In genomic region chr11:15852179-15852578, GRCh38 we compare ENCODE assay signal across 8 cellular contexts.
A peak's percentile ranks its signal among the peaks of the same experiment; 100 is the strongest.
DNase-seq lines count a peak whose midpoint lies in the region; ATAC-seq and TF ChIP-seq lines count a peak whose summit lies in the region.
"Had no signal": no experiment of that assay in that cellular context is flagged by ENCODE, and none has a peak within 500 bp of the region (broad histone marks: within the 10 kb centered on the region; RNA-seq: fewer than 3 reads in every experiment).

No MANE protein-coding gene starts in this region.

- ATAC-seq in HG03025 (IDR thresholded peaks at IDR 0.05; ENCODE audit: low FRiP score, unreplicated experiment) (no peak), GM18519 (IDR thresholded peaks at IDR 0.05; ENCODE audit: low FRiP score, unreplicated experiment) (no peak)

- peak overlapping the region; percentile 13 for H3K27ac Mint-ChIP-seq in neural progenitor cell

- no peak overlapping the region for H3K27ac ChIP-seq in MM.1S (ENCODE audit: low read length)
- no peak overlapping the region for H3K27ac ChIP-seq in neural progenitor cell

- no peak overlapping the region for H3K4me3 Mint-ChIP-seq in neural progenitor cell

- H3K9me2 ChIP-seq in MM.1S (replicated peaks; ENCODE audit: insufficient read depth, low read length): no peaks in the 10 kb centered on the region

- H3F3A ChIP-seq in MM.1S (ENCODE audit: insufficient read depth, low read length) (no peaks in the 10 kb centered on the region), neural progenitor cell (ENCODE audit: low read depth) (no peaks in the 10 kb centered on the region)

- peaks cover 45% of the 10 kb centered on the region for H3K4me1 Mint-ChIP-seq in neural progenitor cell

- H3K79me2 ChIP-seq in MM.1S (ENCODE audit: low read length): no peaks in the 10 kb centered on the region
- no peaks in the 10 kb centered on the region for H3K79me2 ChIP-seq in neural progenitor cell (ENCODE audit: low read depth)

- no peaks in the 10 kb centered on the region for H3K36me3 Mint-ChIP-seq in neural progenitor cell

- H3K9ac ChIP-seq in MM.1S (ENCODE audit: low read length) (no peak overlapping the region), neural progenitor cell (no peak overlapping the region)

- DNase-seq in GM10266 (ENCODE audit: extremely low spot score) (no peak), MM.1S (no peak), dermis blood vessel endothelial cell (peak; percentile 42), neural progenitor cell (ENCODE audit: low spot score) (no peak), T-helper 1 cell (no peak)
- DNase-seq: MG63 had no signal

- no peak overlapping the region for H2AFZ ChIP-seq in MM.1S (ENCODE audit: low read length)
- no peak overlapping the region for H2AFZ ChIP-seq in neural progenitor cell (replicated peaks)

- TF ChIP-seq CTCF in GM10266 (IDR thresholded peaks at IDR 0.05; ENCODE audit: control insufficient read depth, insufficient read depth, low read depth, missing control alignments) (peak; percentile 32), MM.1S (IDR thresholded peaks at IDR 0.05; ENCODE audit: low read length) (peak; percentile 46), neural progenitor cell (IDR thresholded peaks at IDR 0.05) (peak; percentile 66)

- H4K20me1 ChIP-seq in MM.1S (ENCODE audit: insufficient read depth, low read length) (no peaks in the 10 kb centered on the region), neural progenitor cell (ENCODE audit: low read depth) (no peaks in the 10 kb centered on the region)

- no peak overlapping the region for H3K4me2 ChIP-seq in MM.1S (ENCODE audit: low read depth, low read length)
- H3K4me2 ChIP-seq in neural progenitor cell: no peak overlapping the region

- H3K27me3 ChIP-seq in MM.1S (replicated peaks; ENCODE audit: insufficient read depth, low read length) (no peaks in the 10 kb centered on the region), neural progenitor cell (no peaks in the 10 kb centered on the region)
- H3K27me3 ChIP-seq: MG63 had no signal

- H3K9me3 ChIP-seq in MM.1S (replicated peaks; ENCODE audit: insufficient read depth, low read length) (no peaks in the 10 kb centered on the region), neural progenitor cell (ENCODE audit: low read depth) (no peaks in the 10 kb centered on the region)
- H3K9me3 ChIP-seq: MG63 had no signal

- H3K9me3 Mint-ChIP-seq in neural progenitor cell: no peaks in the 10 kb centered on the region

- no peaks in the 10 kb centered on the region for H3K4me1 ChIP-seq in MM.1S (ENCODE audit: low read length)
- H3K4me1 ChIP-seq in neural progenitor cell: peaks cover 35% of the 10 kb centered on the region

- H3K4me3 ChIP-seq in MM.1S (ENCODE audit: low read length): no peak overlapping the region
- no peak overlapping the region for H3K4me3 ChIP-seq in neural progenitor cell
- H3K4me3 ChIP-seq: MG63 had no signal

- H3K27me3 Mint-ChIP-seq in neural progenitor cell (ENCODE audit: insufficient read depth, low read depth): peaks cover 3% of the 10 kb centered on the region

- H3K36me3 ChIP-seq in MM.1S (replicated peaks; ENCODE audit: insufficient read depth, low read length) (no peaks in the 10 kb centered on the region), neural progenitor cell (no peaks in the 10 kb centered on the region)
- H3K36me3 ChIP-seq: MG63 had no signal
